In genomic region chr19:43774103-43774939, GRCh38 we compare ENCODE assay signal across 9 cellular contexts. TPM values are rescaled to one million over a fixed set of nuclear protein-coding genes. Genes with fewer than 3 reads are reported as not detected.
DNase-seq lines count a peak whose midpoint lies in the region; ATAC-seq, FAIRE-seq and TF ChIP-seq lines count a peak whose summit lies in the region.
"Had no signal": no experiment of that assay in that cellular context is flagged by ENCODE, and none has a peak within 500 bp of the region (broad histone marks: within the 10 kb centered on the region; RNA-seq: fewer than 3 reads in every experiment).

No MANE protein-coding gene starts in this region.

- no peak for TF ChIP-seq POLR2A in HepG2 (IDR thresholded peaks at IDR 0.05; ENCODE audit: insufficient read depth in 1 of 2, low read depth in 2 of 2, low read length in 2 of 2)

- H3K4me2 ChIP-seq in HepG2 (ENCODE audit: low read depth, low read length): peak overlapping the region; percentile 75

- POLR2A ChIA-PET in HepG2 (lab: Yijun Ruan, JAX): interaction anchor here (0.8 to 1.8 kb wide), 3 partner anchors 15 to 29 kb away, joined by 3 to 8 read pairs (median 4); partner anchors contain the start of gene SMG9

- TF ChIP-seq RAD21 in HepG2 (CRISPR knock-in tag; IDR thresholded peaks at IDR 0.05): peak; percentile 73

- H3K27me3 ChIP-seq in ectodermal cell (ENCODE audit: control insufficient read depth, insufficient read depth, low read length, poor library complexity, severe bottlenecking): peaks cover 60% of the 10 kb centered on the region
- H3K27me3 ChIP-seq in HepG2 (ENCODE audit: control insufficient read depth in 1 of 2, insufficient read depth in 2 of 2, low read length in 2 of 2): peaks cover 1 to 17% of the 10 kb centered on the region in 2 experiments; a peak in 3 of 5 replicates

- CTCF ChIA-PET in HepG2 (lab: Yijun Ruan, JAX; ENCODE audit: low intra/inter-chr PET ratio, low total read pairs): interaction anchor here (1.1 to 1.6 kb wide), 5 partner anchors 8 to 30 kb away, joined by 3 to 4 read pairs (median 3); no protein-coding TSS in a partner anchor

- peak; percentile 95 for DNase-seq in HuH-7.5 (ENCODE audit: low spot score)
- peak; percentile 63 for DNase-seq in HepG2 (ENCODE audit: low spot score)
- DNase-seq in substantia nigra (lab: John Stamatoyannopoulos, UW): peak in 29 of 49 donors; percentile 11 to 71 (median 34)
- DNase-seq in kidney glomerular epithelial cell (lab: John Stamatoyannopoulos, UW): no peak
- no peak for DNase-seq in activated CD8-positive, alpha-beta memory T cell treated with anti-CD3 and anti-CD28 coated beads, Interleukin-2, amount 50 U/mL, for 4 hours
- DNase-seq in activated CD4-positive, alpha-beta T cell treated with anti-CD3 and anti-CD28 coated beads, Interleukin-2, amount 50 U/mL, for 48 hours: no peak

- H3K36me3 ChIP-seq in ectodermal cell (ENCODE audit: control insufficient read depth, insufficient read depth, low read length) (no peaks in the 10 kb centered on the region), HepG2 (replicated peaks in 1 of 2; ENCODE audit: control insufficient read depth in 1 of 2, insufficient read depth in 2 of 2, low read length in 2 of 2) (no peaks in the 10 kb centered on the region)

- in situ Hi-C loops in HepG2 (cut with HindIII; ENCODE audit: extremely low pct_ligation_motif_present, low pct_unique_long_range_greater_than_20kb): no loop called here

- no peaks in the 10 kb centered on the region for H3K79me2 ChIP-seq in HepG2 (ENCODE audit: insufficient read depth, low read length)

- H2AFZ ChIP-seq in HepG2 (ENCODE audit: low read length): no peak overlapping the region

- BruUV-seq in HepG2 (replicated peaks; lab: Mats Ljungman, UMichigan): no TSS peak

- H4K20me1 ChIP-seq in HepG2 (ENCODE audit: insufficient read depth, low read length): no peaks in the 10 kb centered on the region

- FAIRE-seq in HepG2 (lab: Jason Lieb, UNC): no peak

- H3K4me3 ChIP-seq in ectodermal cell (ENCODE audit: insufficient read depth, low read depth, low read length) (peak overlapping the region; percentile 26), HepG2 (replicated peaks in 1 of 3; ENCODE audit: insufficient read depth in 1 of 3, low read depth in 2 of 3, low read length in 3 of 3) (peak overlapping the region; percentile 5 to 68 (median 56); a peak in 5 of 6 replicates)

- peak; percentile 95 for ATAC-seq in HepG2
- no peak for ATAC-seq in HG03342 (IDR thresholded peaks at IDR 0.05; ENCODE audit: unreplicated experiment)

- TF ChIP-seq EP300 in HepG2 (IDR thresholded peaks at IDR 0.05; ENCODE audit: low read depth in 2 of 2, low read length in 2 of 2) (no peak), HepG2 (CRISPR knock-in tag; IDR thresholded peaks at IDR 0.05; ENCODE audit: borderline replicate concordance) (no peak)

- 6% methylated on average over 62 to 63 of the region's 63 CpGs for WGBS in ectodermal cell, 2 experiments
- 3% methylated on average over 12 of the region's 63 CpGs for WGBS in HepG2 (ENCODE audit: low lambda C conversion rate)

- H3K9me3 ChIP-seq in ectodermal cell (ENCODE audit: control insufficient read depth, low read length) (no peaks in the 10 kb centered on the region), HepG2 (ENCODE audit: low read length) (no peaks in the 10 kb centered on the region)

- H3K27ac ChIP-seq in ectodermal cell (ENCODE audit: insufficient read depth, low read depth, low read length, poor library complexity, severe bottlenecking) (no peak overlapping the region), HepG2 (ENCODE audit: extremely low read length, insufficient read depth, low read length) (no peak overlapping the region), substantia nigra (ENCODE audit: low read depth, low read length, poor library complexity, severe bottlenecking) (no peak overlapping the region)

- TF ChIP-seq CTCF in HepG2 (CRISPR knock-in tag; IDR thresholded peaks at IDR 0.05): peak; percentile 87

- H3K4me1 ChIP-seq in ectodermal cell (ENCODE audit: control insufficient read depth, insufficient read depth, low read length): peaks cover 23% of the 10 kb centered on the region
- H3K4me1 ChIP-seq in HepG2 (ENCODE audit: insufficient read depth, low read length): peaks cover 21% of the 10 kb centered on the region

- H3K9ac ChIP-seq in HepG2 (ENCODE audit: insufficient read depth, low read depth, low read length): peak overlapping the region; percentile 17; the same call in 1 of the 2 replicates

- intact Hi-C loops in HepG2 (cut with micrococcal nuclease; ENCODE audit: unreplicated experiment): no loop called here

RNA-seq across cellular contexts. Expression of gene KCNN4, which starts 6.5 kb away (rescaled TPM):
- not detected for polyA plus RNA-seq in ectodermal cell (2013, experiment 1 of 4)
- polyA plus RNA-seq in ectodermal cell (2013, experiment 2 of 4): 0.36 TPM
- 0.32 TPM for polyA plus RNA-seq in ectodermal cell (2013, experiment 3 of 4)
- polyA plus RNA-seq in ectodermal cell (2013, experiment 4 of 4): 0.16 TPM
- 0.13 TPM in 1 of 2 replicates, not detected in the other for total RNA-seq in HepG2 (2016; rRNA removed; fragmentation: Illumina TruSeq; extraction: Trizol)
- total RNA-seq in HepG2 (2016; cell fraction: cytosol; rRNA removed; fragmentation: Illumina TruSeq; extraction: Trizol; ENCODE audit: low read depth): not detected in 2 replicates
- 0.15 TPM in 1 of 2 replicates, not detected in the other for total RNA-seq in HepG2 (2016; cell fraction: insoluble cytoplasmic fraction; rRNA removed; fragmentation: Illumina TruSeq; extraction: Trizol)
- not detected in 2 replicates for total RNA-seq in HepG2 (2016; cell fraction: membrane; rRNA removed; fragmentation: Illumina TruSeq; extraction: Trizol)
- total RNA-seq in HepG2 (2016; cell fraction: nucleus; rRNA removed; fragmentation: Illumina TruSeq; extraction: Trizol): 0.50 TPM in 1 of 2 replicates, not detected in the other
- 0.25 and 0.60 TPM in 2 replicates for polyA plus RNA-seq in HepG2 (2011; rRNA removed)
- polyA plus RNA-seq in HepG2 (2011; cell fraction: cytosol; rRNA removed): 0.18 and 0.19 TPM in 2 replicates
- 0.92 and 1.2 TPM in 2 replicates for polyA plus RNA-seq in HepG2 (2011; cell fraction: nucleus; rRNA removed)
- polyA plus RNA-seq in HepG2 (2012): 0.19 TPM in 1 of 2 replicates, not detected in the other
- 0.06 TPM in 1 of 2 replicates, not detected in the other for polyA plus RNA-seq in HepG2 (2016; cell fraction: cytosol; fragmentation: Illumina TruSeq; extraction: Trizol; ENCODE audit: low read depth)
- not detected in 2 replicates for polyA plus RNA-seq in HepG2 (2016; cell fraction: insoluble cytoplasmic fraction; fragmentation: Illumina TruSeq; extraction: Trizol; ENCODE audit: low read depth)
- polyA plus RNA-seq in HepG2 (2016; cell fraction: membrane; fragmentation: Illumina TruSeq; extraction: Trizol; ENCODE audit: low read depth): not detected in 2 replicates
- polyA plus RNA-seq in HepG2 (2016; cell fraction: nucleus; fragmentation: Illumina TruSeq; extraction: Trizol; ENCODE audit: insufficient read depth, low read depth): 0.37 and 0.55 TPM in 2 replicates
- 0.16 and 81.5 TPM in 2 replicates for polyA minus RNA-seq in HepG2 (2011; rRNA and poly(A)+ RNA removed; ENCODE audit: low replicate concordance)
- polyA minus RNA-seq in HepG2 (2011; cell fraction: cytosol; rRNA and poly(A)+ RNA removed): 0.89 and 0.97 TPM in 2 replicates
- 0.64 TPM in 1 of 2 replicates, not detected in the other for polyA minus RNA-seq in HepG2 (2011; cell fraction: nucleus; rRNA and poly(A)+ RNA removed)

RNA-seq across cellular contexts. Expression of gene SMG9, which starts 19.6 kb away (rescaled TPM):
- 50.7 TPM for polyA plus RNA-seq in ectodermal cell (2013, experiment 1 of 4)
- polyA plus RNA-seq in ectodermal cell (2013, experiment 2 of 4): 41.1 TPM
- 35.4 TPM for polyA plus RNA-seq in ectodermal cell (2013, experiment 3 of 4)
- 38.5 TPM for polyA plus RNA-seq in ectodermal cell (2013, experiment 4 of 4)
- 9.6 and 18.7 TPM in 2 replicates for total RNA-seq in HepG2 (2016; rRNA removed; fragmentation: Illumina TruSeq; extraction: Trizol)
- 4.7 and 6.3 TPM in 2 replicates for total RNA-seq in HepG2 (2016; cell fraction: cytosol; rRNA removed; fragmentation: Illumina TruSeq; extraction: Trizol; ENCODE audit: low read depth)
- 10.9 and 18.3 TPM in 2 replicates for total RNA-seq in HepG2 (2016; cell fraction: insoluble cytoplasmic fraction; rRNA removed; fragmentation: Illumina TruSeq; extraction: Trizol)
- total RNA-seq in HepG2 (2016; cell fraction: membrane; rRNA removed; fragmentation: Illumina TruSeq; extraction: Trizol): 5.4 and 5.5 TPM in 2 replicates
- total RNA-seq in HepG2 (2016; cell fraction: nucleus; rRNA removed; fragmentation: Illumina TruSeq; extraction: Trizol): 20.5 and 25.3 TPM in 2 replicates
- polyA plus RNA-seq in HepG2 (2011; rRNA removed): 16.1 and 16.7 TPM in 2 replicates
- polyA plus RNA-seq in HepG2 (2011; cell fraction: cytosol; rRNA removed): 4.3 and 6.9 TPM in 2 replicates
- polyA plus RNA-seq in HepG2 (2011; cell fraction: nucleus; rRNA removed): 36.9 and 41.9 TPM in 2 replicates
- polyA plus RNA-seq in HepG2 (2012): 12.3 and 15.7 TPM in 2 replicates
- 2.4 and 2.9 TPM in 2 replicates for polyA plus RNA-seq in HepG2 (2016; cell fraction: cytosol; fragmentation: Illumina TruSeq; extraction: Trizol; ENCODE audit: low read depth)
- 16.1 and 23.3 TPM in 2 replicates for polyA plus RNA-seq in HepG2 (2016; cell fraction: insoluble cytoplasmic fraction; fragmentation: Illumina TruSeq; extraction: Trizol; ENCODE audit: low read depth)
- 3.6 and 4.5 TPM in 2 replicates for polyA plus RNA-seq in HepG2 (2016; cell fraction: membrane; fragmentation: Illumina TruSeq; extraction: Trizol; ENCODE audit: low read depth)
- polyA plus RNA-seq in HepG2 (2016; cell fraction: nucleus; fragmentation: Illumina TruSeq; extraction: Trizol; ENCODE audit: insufficient read depth, low read depth): 70.5 and 75.9 TPM in 2 replicates
- polyA minus RNA-seq in HepG2 (2011; rRNA and poly(A)+ RNA removed; ENCODE audit: low replicate concordance): 12.4 and 18.2 TPM in 2 replicates
- 2.9 and 3.6 TPM in 2 replicates for polyA minus RNA-seq in HepG2 (2011; cell fraction: cytosol; rRNA and poly(A)+ RNA removed)
- polyA minus RNA-seq in HepG2 (2011; cell fraction: nucleus; rRNA and poly(A)+ RNA removed): 16.5 and 18.7 TPM in 2 replicates

RNA-seq across cellular contexts. Expression of gene LYPD5, which starts 27.9 kb away (rescaled TPM):
- polyA plus RNA-seq in ectodermal cell (2013, experiment 1 of 4): not detected
- not detected for polyA plus RNA-seq in ectodermal cell (2013, experiment 2 of 4)
- polyA plus RNA-seq in ectodermal cell (2013, experiment 3 of 4): 0.11 TPM
- polyA plus RNA-seq in ectodermal cell (2013, experiment 4 of 4): not detected
- not detected in 2 replicates for total RNA-seq in HepG2 (2016; rRNA removed; fragmentation: Illumina TruSeq; extraction: Trizol)
- total RNA-seq in HepG2 (2016; cell fraction: cytosol; rRNA removed; fragmentation: Illumina TruSeq; extraction: Trizol; ENCODE audit: low read depth): not detected in 2 replicates
- not detected in 2 replicates for total RNA-seq in HepG2 (2016; cell fraction: insoluble cytoplasmic fraction; rRNA removed; fragmentation: Illumina TruSeq; extraction: Trizol)
- total RNA-seq in HepG2 (2016; cell fraction: membrane; rRNA removed; fragmentation: Illumina TruSeq; extraction: Trizol): not detected in 2 replicates
- total RNA-seq in HepG2 (2016; cell fraction: nucleus; rRNA removed; fragmentation: Illumina TruSeq; extraction: Trizol): not detected in 2 replicates
- not detected in 2 replicates for polyA plus RNA-seq in HepG2 (2011; rRNA removed)
- not detected in 2 replicates for polyA plus RNA-seq in HepG2 (2011; cell fraction: cytosol; rRNA removed)
- not detected in 2 replicates for polyA plus RNA-seq in HepG2 (2011; cell fraction: nucleus; rRNA removed)
- not detected in 2 replicates for polyA plus RNA-seq in HepG2 (2012)
- polyA plus RNA-seq in HepG2 (2016; cell fraction: cytosol; fragmentation: Illumina TruSeq; extraction: Trizol; ENCODE audit: low read depth): not detected in 2 replicates
- polyA plus RNA-seq in HepG2 (2016; cell fraction: insoluble cytoplasmic fraction; fragmentation: Illumina TruSeq; extraction: Trizol; ENCODE audit: low read depth): not detected in 2 replicates
- not detected in 2 replicates for polyA plus RNA-seq in HepG2 (2016; cell fraction: membrane; fragmentation: Illumina TruSeq; extraction: Trizol; ENCODE audit: low read depth)
- not detected in 2 replicates for polyA plus RNA-seq in HepG2 (2016; cell fraction: nucleus; fragmentation: Illumina TruSeq; extraction: Trizol; ENCODE audit: insufficient read depth, low read depth)
- polyA minus RNA-seq in HepG2 (2011; rRNA and poly(A)+ RNA removed; ENCODE audit: low replicate concordance): 0.08 and 1.3 TPM in 2 replicates
- not detected in 2 replicates for polyA minus RNA-seq in HepG2 (2011; cell fraction: cytosol; rRNA and poly(A)+ RNA removed)
- polyA minus RNA-seq in HepG2 (2011; cell fraction: nucleus; rRNA and poly(A)+ RNA removed): not detected in 2 replicates

RNA-seq across cellular contexts. Expression of gene ZNF283, which starts 52.8 kb away (rescaled TPM):
- polyA plus RNA-seq in ectodermal cell (2013, experiment 1 of 4): 8.5 TPM
- polyA plus RNA-seq in ectodermal cell (2013, experiment 2 of 4): 11.7 TPM
- 8.0 TPM for polyA plus RNA-seq in ectodermal cell (2013, experiment 3 of 4)
- 7.1 TPM for polyA plus RNA-seq in ectodermal cell (2013, experiment 4 of 4)
- total RNA-seq in HepG2 (2016; rRNA removed; fragmentation: Illumina TruSeq; extraction: Trizol): 11.1 and 13.2 TPM in 2 replicates
- 1.6 and 1.9 TPM in 2 replicates for total RNA-seq in HepG2 (2016; cell fraction: cytosol; rRNA removed; fragmentation: Illumina TruSeq; extraction: Trizol; ENCODE audit: low read depth)
- total RNA-seq in HepG2 (2016; cell fraction: insoluble cytoplasmic fraction; rRNA removed; fragmentation: Illumina TruSeq; extraction: Trizol): 11.4 and 13.3 TPM in 2 replicates
- total RNA-seq in HepG2 (2016; cell fraction: membrane; rRNA removed; fragmentation: Illumina TruSeq; extraction: Trizol): 4.8 and 5.0 TPM in 2 replicates
- 15.9 and 20.2 TPM in 2 replicates for total RNA-seq in HepG2 (2016; cell fraction: nucleus; rRNA removed; fragmentation: Illumina TruSeq; extraction: Trizol)
- 1.7 and 2.0 TPM in 2 replicates for polyA plus RNA-seq in HepG2 (2011; rRNA removed)
- polyA plus RNA-seq in HepG2 (2011; cell fraction: cytosol; rRNA removed): 0.50 and 1.1 TPM in 2 replicates
- 3.7 and 3.9 TPM in 2 replicates for polyA plus RNA-seq in HepG2 (2011; cell fraction: nucleus; rRNA removed)
- polyA plus RNA-seq in HepG2 (2012): 2.0 and 3.4 TPM in 2 replicates
- 0.23 and 0.31 TPM in 2 replicates for polyA plus RNA-seq in HepG2 (2016; cell fraction: cytosol; fragmentation: Illumina TruSeq; extraction: Trizol; ENCODE audit: low read depth)
- polyA plus RNA-seq in HepG2 (2016; cell fraction: insoluble cytoplasmic fraction; fragmentation: Illumina TruSeq; extraction: Trizol; ENCODE audit: low read depth): 4.8 and 6.6 TPM in 2 replicates
- 0.88 and 0.95 TPM in 2 replicates for polyA plus RNA-seq in HepG2 (2016; cell fraction: membrane; fragmentation: Illumina TruSeq; extraction: Trizol; ENCODE audit: low read depth)
- 9.2 and 9.7 TPM in 2 replicates for polyA plus RNA-seq in HepG2 (2016; cell fraction: nucleus; fragmentation: Illumina TruSeq; extraction: Trizol; ENCODE audit: insufficient read depth, low read depth)
- polyA minus RNA-seq in HepG2 (2011; rRNA and poly(A)+ RNA removed; ENCODE audit: low replicate concordance): 3.7 and 5.8 TPM in 2 replicates
- 2.0 and 2.1 TPM in 2 replicates for polyA minus RNA-seq in HepG2 (2011; cell fraction: cytosol; rRNA and poly(A)+ RNA removed)
- polyA minus RNA-seq in HepG2 (2011; cell fraction: nucleus; rRNA and poly(A)+ RNA removed): 25.6 and 34.8 TPM in 2 replicates

RNA-seq across cellular contexts. Expression of gene IRGC, which starts 58.4 kb away (rescaled TPM):
- not detected for polyA plus RNA-seq in ectodermal cell (2013, experiment 1 of 4)
- polyA plus RNA-seq in ectodermal cell (2013, experiment 2 of 4): not detected
- polyA plus RNA-seq in ectodermal cell (2013, experiment 3 of 4): not detected
- polyA plus RNA-seq in ectodermal cell (2013, experiment 4 of 4): not detected
- total RNA-seq in HepG2 (2016; rRNA removed; fragmentation: Illumina TruSeq; extraction: Trizol): not detected in 2 replicates
- total RNA-seq in HepG2 (2016; cell fraction: cytosol; rRNA removed; fragmentation: Illumina TruSeq; extraction: Trizol; ENCODE audit: low read depth): not detected in 2 replicates
- not detected in 2 replicates for total RNA-seq in HepG2 (2016; cell fraction: insoluble cytoplasmic fraction; rRNA removed; fragmentation: Illumina TruSeq; extraction: Trizol)
- total RNA-seq in HepG2 (2016; cell fraction: membrane; rRNA removed; fragmentation: Illumina TruSeq; extraction: Trizol): not detected in 2 replicates
- not detected in 2 replicates for total RNA-seq in HepG2 (2016; cell fraction: nucleus; rRNA removed; fragmentation: Illumina TruSeq; extraction: Trizol)
- polyA plus RNA-seq in HepG2 (2011; rRNA removed): not detected in 2 replicates
- polyA plus RNA-seq in HepG2 (2011; cell fraction: cytosol; rRNA removed): not detected in 2 replicates
- not detected in 2 replicates for polyA plus RNA-seq in HepG2 (2011; cell fraction: nucleus; rRNA removed)
- not detected in 2 replicates for polyA plus RNA-seq in HepG2 (2012)
- not detected in 2 replicates for polyA plus RNA-seq in HepG2 (2016; cell fraction: cytosol; fragmentation: Illumina TruSeq; extraction: Trizol; ENCODE audit: low read depth)
- polyA plus RNA-seq in HepG2 (2016; cell fraction: insoluble cytoplasmic fraction; fragmentation: Illumina TruSeq; extraction: Trizol; ENCODE audit: low read depth): not detected in 2 replicates
- polyA plus RNA-seq in HepG2 (2016; cell fraction: membrane; fragmentation: Illumina TruSeq; extraction: Trizol; ENCODE audit: low read depth): not detected in 2 replicates
- polyA plus RNA-seq in HepG2 (2016; cell fraction: nucleus; fragmentation: Illumina TruSeq; extraction: Trizol; ENCODE audit: insufficient read depth, low read depth): not detected in 2 replicates
- not detected in 2 replicates for polyA minus RNA-seq in HepG2 (2011; rRNA and poly(A)+ RNA removed; ENCODE audit: low replicate concordance)
- not detected in 2 replicates for polyA minus RNA-seq in HepG2 (2011; cell fraction: cytosol; rRNA and poly(A)+ RNA removed)
- polyA minus RNA-seq in HepG2 (2011; cell fraction: nucleus; rRNA and poly(A)+ RNA removed): not detected in 2 replicates
- total RNA-seq: subcutaneous adipose tissue had no signal

Comparison
In these comparisons a context has a peak if more than half of its experiments do, and no peak if none do; other contexts are left out.
1. DNase-seq: peak in HuH-7.5 (single experiment), HepG2 (single experiment) and substantia nigra (29 of 49); none in kidney glomerular epithelial cell (single experiment), activated CD8-positive, alpha-beta memory T cell treated with anti-CD3 and anti-CD28 coated beads, Interleukin-2, amount 50 U/mL, for 4 hours (single experiment) and activated CD4-positive, alpha-beta T cell treated with anti-CD3 and anti-CD28 coated beads, Interleukin-2, amount 50 U/mL, for 48 hours (0 of 2).